In genomic region chr1:22416555-22417454, GRCh38 we compare ENCODE assay signal across 8 cellular contexts. TPM values are rescaled to one million over a fixed set of nuclear protein-coding genes. Genes with fewer than 3 reads are reported as not detected.
A peak's percentile ranks its signal among the peaks of the same experiment; 100 is the strongest.
DNase-seq lines count a peak whose midpoint lies in the region; ATAC-seq and TF ChIP-seq lines count a peak whose summit lies in the region.

No MANE protein-coding gene starts in this region.

- no peaks in the 10 kb centered on the region for H3K9me3 ChIP-seq in SK-N-MC (ENCODE audit: low read depth, low read length)

- no peaks in the 10 kb centered on the region for H3K36me3 Mint-ChIP-seq in progenitor cell of endocrine pancreas (ENCODE audit: insufficient read depth)

- peak overlapping the region; percentile 63 for H3K4me3 ChIP-seq in SK-N-MC

- H3K27ac ChIP-seq in SK-N-MC = no peak overlapping the region

- DNase-seq in G401 (ENCODE audit: low spot score) = peak; percentile 50
- peak; percentile 78 for DNase-seq in NCI-H1092 (lab: John Stamatoyannopoulos, UW)
- DNase-seq in SK-N-MC (ENCODE audit: low read depth, low spot score) = no peak
- peak; percentile 74 for DNase-seq in activated naive CD4-positive, alpha-beta T cell treated with Interleukin-2 at 50 U/mL for 16 hours
- DNase-seq in head of caudate nucleus = peak; percentile 60 to 90 (median 78)
- peak; percentile 85 for DNase-seq in progenitor cell of endocrine pancreas (ENCODE audit: low spot score, unreplicated experiment)
- peak; percentile 79 for DNase-seq in ureter (ENCODE audit: low spot score)

- peak; percentile 98 for TF ChIP-seq CTCF in progenitor cell of endocrine pancreas (IDR thresholded peaks at IDR 0.05; ENCODE audit: unreplicated experiment)

- in situ Hi-C loops in G401 (cut with HindIII; ENCODE audit: low sequenced_read_pairs) = no loop called here

- H3K27me3 Mint-ChIP-seq in progenitor cell of endocrine pancreas = peaks cover 29% of the 10 kb centered on the region

- no peak overlapping the region for H3K27ac Mint-ChIP-seq in progenitor cell of endocrine pancreas

- H3K4me3 Mint-ChIP-seq in progenitor cell of endocrine pancreas (ENCODE audit: low read depth) = no peak overlapping the region

- ATAC-seq in HG02870 (IDR thresholded peaks at IDR 0.05; ENCODE audit: unreplicated experiment) = no peak

- H3K4me1 Mint-ChIP-seq in progenitor cell of endocrine pancreas (ENCODE audit: low read depth) = peaks cover 32% of the 10 kb centered on the region

- H3K9me3 Mint-ChIP-seq in progenitor cell of endocrine pancreas (ENCODE audit: low read depth) = no peaks in the 10 kb centered on the region

- H3K9ac ChIP-seq in SK-N-MC (ENCODE audit: insufficient read length) = no peak overlapping the region

- intact Hi-C loops in head of caudate nucleus (cut with DNase I) = loop anchor here (10.0 kb wide), 1 partner anchor 302 kb away; no protein-coding TSS in a partner anchor

- H3K36me3 ChIP-seq in SK-N-MC (ENCODE audit: insufficient read depth, low read length) = no peaks in the 10 kb centered on the region

RNA-seq across cellular contexts. Expression of gene ZBTB40, which starts 34.8 kb away (rescaled TPM):
- 6.9 and 9.8 TPM in 2 replicates for total RNA-seq in G401 (2014; rRNA removed; shearing (Covaris generic))
- total RNA-seq in progenitor cell of endocrine pancreas (39.4 and 40.9 TPM in 2 replicates), ureter (22.4 TPM)
